Comparison of ENCODE assay signal across 24 cellular contexts in the genomic region with DNA sequence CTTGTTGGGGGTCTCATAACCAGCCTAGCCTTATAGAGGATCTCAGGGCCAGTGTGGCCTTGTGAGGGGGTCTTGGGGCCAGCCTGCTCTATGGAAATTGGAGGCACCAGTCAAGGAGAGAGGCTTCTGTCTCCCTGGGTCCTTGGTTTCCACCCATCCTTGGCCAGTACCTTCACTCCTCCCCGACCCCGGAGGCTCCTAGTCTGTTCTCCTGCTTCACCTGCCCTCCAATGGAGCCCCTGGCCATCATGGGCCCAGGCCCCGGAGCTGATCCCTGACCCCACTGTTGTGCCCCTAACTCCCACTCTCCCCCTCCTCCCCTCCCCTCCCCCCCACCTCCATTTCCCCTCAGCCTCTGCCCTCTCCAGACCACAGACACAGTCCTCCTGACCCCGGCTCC. TPM values are rescaled to one million over a fixed set of nuclear protein-coding genes. Genes with fewer than 3 reads are reported as not detected.
DNase-seq lines count a peak whose midpoint lies in the region; ATAC-seq, FAIRE-seq and TF ChIP-seq lines count a peak whose summit lies in the region.
"Had no signal": no experiment of that assay in that cellular context is flagged by ENCODE, and none has a peak within 500 bp of the region (broad histone marks: within the 10 kb centered on the region; RNA-seq: fewer than 3 reads in every experiment).

No MANE protein-coding gene starts in this region.

- H3K4me3 ChIP-seq in kidney (ENCODE audit: low read length in 2 of 2), result no peak overlapping the region
- no peak overlapping the region for H3K4me3 ChIP-seq in spleen
- H3K4me3 ChIP-seq in uterus, result no peak overlapping the region
- H3K4me3 ChIP-seq: A549, MG63, skin epidermis, testis had no signal

- FAIRE-seq in kidney (lab: Jason Lieb, UNC), result no peak
- FAIRE-seq: A549, bronchial epithelial cell, RCC 7860 had no signal

- H3K36me3 Mint-ChIP-seq in activated T-cell treated with anti-CD3 and anti-CD28 coated beads, Interleukin-2, amount 50 U/mL, for 24 hours (ENCODE audit: low read depth), result no peaks in the 10 kb centered on the region
- H3K36me3 Mint-ChIP-seq in T-helper 17 cell (ENCODE audit: low read depth), result no peaks in the 10 kb centered on the region
- H3K36me3 Mint-ChIP-seq: stimulated activated memory B cell treated with anti-CD40 and anti-IgM and Interleukin-4, amounts not matched to agents 10 μg/mL and 1 μg/mL and 100 μg/mL, for 72 hours had no signal

- peak; percentile 7 to 8 for DNase-seq in activated T-cell treated with anti-CD3 and anti-CD28 coated beads, Interleukin-2, amount 50 U/mL, for 48 hours
- DNase-seq in activated T-cell treated with anti-CD3 and anti-CD28 coated beads, Interleukin-2, amount 50 U/mL, for 24 hours, result no peak
- DNase-seq in T-helper 17 cell (peak in 2 of 3 donors; percentile 1 to 2), kidney (peak; percentile 38), spleen (peak; percentile 40), uterus (no peak), NAMALWA (ENCODE audit: low spot score) (no peak), NCI-H1436 treated with DMSO at 0.1 percent for 48 hours (lab: John Stamatoyannopoulos, UW) (no peak)
- DNase-seq: activated CD4-positive, alpha-beta T cell treated with anti-CD3 and anti-CD28 coated beads, Interleukin-2, amount 50 U/mL, for 48 hours; DMS79; HCEC 1CT; MG63; NCI-H1436; NCI-H524 treated with DMSO at 0.1 percent for 48 hours; nephron progenitor cell; stimulated activated CD4-positive, alpha-beta T cell treated with anti-CD3 and anti-CD28 coated beads, Interleukin-2, amount 100 ng/mL, for 24 hours; testis had no signal

- H3K27me3 ChIP-seq in spleen (replicated peaks in 1 of 7), result peaks cover 0 to 13% (median 0%) of the 10 kb centered on the region in 7 donors
- no peaks in the 10 kb centered on the region for H3K27me3 ChIP-seq in uterus
- H3K27me3 ChIP-seq: testis had no signal

- H3K9ac ChIP-seq in kidney (ENCODE audit: low read length in 2 of 2), result no peak overlapping the region

- no peak for ATAC-seq in T-helper 17 cell
- ATAC-seq: A549; stimulated activated memory B cell treated with anti-CD40 and anti-IgM and Interleukin-4, amounts not matched to agents 10 μg/mL and 1 μg/mL and 100 μg/mL, for 72 hours had no signal

- peaks cover 7% of the 10 kb centered on the region for H3K27me3 Mint-ChIP-seq in activated T-cell treated with anti-CD3 and anti-CD28 coated beads, Interleukin-2, amount 50 U/mL, for 24 hours
- H3K27me3 Mint-ChIP-seq in T-helper 17 cell, result no peaks in the 10 kb centered on the region

- 79 to 89% (median 83%) methylated on average over 4 of the region's 4 CpGs for WGBS in spleen, 5 donors

- no peak overlapping the region for H3K4me3 Mint-ChIP-seq in activated T-cell treated with anti-CD3 and anti-CD28 coated beads, Interleukin-2, amount 50 U/mL, for 24 hours
- H3K4me3 Mint-ChIP-seq in T-helper 17 cell, result no peak overlapping the region
- H3K4me3 Mint-ChIP-seq: B cell; dendritic cell treated with granulocyte-macrophage colony-stimulating factor and Interleukin-4, amounts not matched to agents 40 ng/mL and 50 ng/mL, for 4 days; nephron progenitor cell; stimulated activated memory B cell treated with anti-CD40 and anti-IgM and Interleukin-4, amounts not matched to agents 10 μg/mL and 1 μg/mL and 100 μg/mL, for 72 hours had no signal

- H3K9me3 Mint-ChIP-seq in activated T-cell treated with anti-CD3 and anti-CD28 coated beads, Interleukin-2, amount 50 U/mL, for 24 hours, result peaks cover 19% of the 10 kb centered on the region

- H3K27ac ChIP-seq in kidney (ENCODE audit: low read depth in 2 of 2, low read length in 2 of 2), result no peak overlapping the region
- H3K27ac ChIP-seq in spleen, result no peak overlapping the region
- H3K27ac ChIP-seq in uterus, result no peak overlapping the region
- H3K27ac ChIP-seq: A549, skin epidermis, testis had no signal

- no peaks in the 10 kb centered on the region for H3K4me1 Mint-ChIP-seq in activated T-cell treated with anti-CD3 and anti-CD28 coated beads, Interleukin-2, amount 50 U/mL, for 24 hours (ENCODE audit: low read depth)
- H3K4me1 Mint-ChIP-seq in T-helper 17 cell, result peaks cover 3% of the 10 kb centered on the region
- H3K4me1 Mint-ChIP-seq: B cell; nephron progenitor cell; stimulated activated memory B cell treated with anti-CD40 and anti-IgM and Interleukin-4, amounts not matched to agents 10 μg/mL and 1 μg/mL and 100 μg/mL, for 72 hours had no signal

- H3K4me1 ChIP-seq in kidney (ENCODE audit: control insufficient read depth in 1 of 2, insufficient read depth in 1 of 2, low read depth in 1 of 2, low read length in 2 of 2) (no peaks in the 10 kb centered on the region), spleen (peaks cover 0 to 1% (median 0%) of the 10 kb centered on the region in 6 donors), uterus (no peaks in the 10 kb centered on the region)
- H3K4me1 ChIP-seq: A549, testis had no signal

- H3K36me3 ChIP-seq in kidney (ENCODE audit: control insufficient read depth in 1 of 2, insufficient read depth in 2 of 2, low read length in 2 of 2), result no peaks in the 10 kb centered on the region
- H3K36me3 ChIP-seq in spleen, result no peaks in the 10 kb centered on the region
- no peaks in the 10 kb centered on the region for H3K36me3 ChIP-seq in uterus
- H3K36me3 ChIP-seq: MG63 had no signal

- TF ChIP-seq CTCF in kidney (IDR thresholded peaks at IDR 0.05; ENCODE audit: borderline replicate concordance, extremely low read depth, insufficient read depth) (no peak), spleen (IDR thresholded peaks at IDR 0.05 in 8 of 11, conservative IDR thresholded peaks at IDR 0.05 in 3 of 11) (no peak), uterus (IDR thresholded peaks at IDR 0.05) (no peak)

- H3K27ac Mint-ChIP-seq in activated T-cell treated with anti-CD3 and anti-CD28 coated beads, Interleukin-2, amount 50 U/mL, for 24 hours, result no peak overlapping the region
- H3K27ac Mint-ChIP-seq in T-helper 17 cell, result no peak overlapping the region
- H3K27ac Mint-ChIP-seq: B cell; dendritic cell treated with granulocyte-macrophage colony-stimulating factor and Interleukin-4, amounts not matched to agents 40 ng/mL and 50 ng/mL, for 4 days; nephron progenitor cell; stimulated activated memory B cell treated with anti-CD40 and anti-IgM and Interleukin-4, amounts not matched to agents 10 μg/mL and 1 μg/mL and 100 μg/mL, for 72 hours had no signal

- intact Hi-C loops in kidney (cut with DNase I), result no loop called here
- intact Hi-C loops in spleen (cut with DNase I; ENCODE audit: low total_unique reads), result no loop called here
- intact Hi-C loops in uterus (cut with DNase I; ENCODE audit: low total_unique reads), result no loop called here

- H3K9me3 ChIP-seq in T-helper 17 cell (ENCODE audit: control insufficient read depth, low read length, poor library complexity, severe bottlenecking), result no peaks in the 10 kb centered on the region
- H3K9me3 ChIP-seq in kidney (ENCODE audit: control insufficient read depth in 1 of 2, low read length in 2 of 2), result no peaks in the 10 kb centered on the region
- H3K9me3 ChIP-seq in spleen, result peaks cover 0 to 33% (median 29%) of the 10 kb centered on the region in 8 donors
- H3K9me3 ChIP-seq in uterus, result no peaks in the 10 kb centered on the region
- H3K9me3 ChIP-seq: testis had no signal

- TF ChIP-seq POLR2A in spleen (IDR thresholded peaks at IDR 0.05) (no peak), uterus (IDR thresholded peaks at IDR 0.05) (no peak)

RNA-seq across cellular contexts. Expression of a gene that starts 29.7 kb away (rescaled TPM):
- total RNA-seq in T-helper 17 cell, result 1 to 10 TPM; 3.1 to 3.4 TPM
- 3.6 TPM for total RNA-seq in kidney
- polyA plus RNA-seq in kidney (ENCODE audit: insufficient read depth, low read depth, low replicate concordance), result 2.8 TPM
- 1 to 10 TPM; 2.5 to 7.1 (median 3.6) TPM for total RNA-seq in spleen
- polyA plus RNA-seq in spleen, result 1 to 10 TPM; 1.9 to 3.1 (median 2.1) TPM
- total RNA-seq in uterus, result 1 to 10 TPM in 2 of 4 donors, under 1 TPM in 1, not detected in 1; under 0.01 to 3.5 (median 2.8) TPM

Comparison
In these comparisons a context has a peak if more than half of its experiments do, and no peak if none do; other contexts are left out.
1. DNase-seq: peak in activated T-cell treated with anti-CD3 and anti-CD28 coated beads, Interleukin-2, amount 50 U/mL, for 48 hours (2 of 2), T-helper 17 cell (2 of 3), kidney (single experiment) and spleen (single experiment); none in activated T-cell treated with anti-CD3 and anti-CD28 coated beads, Interleukin-2, amount 50 U/mL, for 24 hours (single experiment), uterus (0 of 2), NAMALWA (single experiment) and NCI-H1436 treated with DMSO at 0.1 percent for 48 hours (single experiment).